ENCODE assay signal across 14 cellular contexts in the genomic region with DNA sequence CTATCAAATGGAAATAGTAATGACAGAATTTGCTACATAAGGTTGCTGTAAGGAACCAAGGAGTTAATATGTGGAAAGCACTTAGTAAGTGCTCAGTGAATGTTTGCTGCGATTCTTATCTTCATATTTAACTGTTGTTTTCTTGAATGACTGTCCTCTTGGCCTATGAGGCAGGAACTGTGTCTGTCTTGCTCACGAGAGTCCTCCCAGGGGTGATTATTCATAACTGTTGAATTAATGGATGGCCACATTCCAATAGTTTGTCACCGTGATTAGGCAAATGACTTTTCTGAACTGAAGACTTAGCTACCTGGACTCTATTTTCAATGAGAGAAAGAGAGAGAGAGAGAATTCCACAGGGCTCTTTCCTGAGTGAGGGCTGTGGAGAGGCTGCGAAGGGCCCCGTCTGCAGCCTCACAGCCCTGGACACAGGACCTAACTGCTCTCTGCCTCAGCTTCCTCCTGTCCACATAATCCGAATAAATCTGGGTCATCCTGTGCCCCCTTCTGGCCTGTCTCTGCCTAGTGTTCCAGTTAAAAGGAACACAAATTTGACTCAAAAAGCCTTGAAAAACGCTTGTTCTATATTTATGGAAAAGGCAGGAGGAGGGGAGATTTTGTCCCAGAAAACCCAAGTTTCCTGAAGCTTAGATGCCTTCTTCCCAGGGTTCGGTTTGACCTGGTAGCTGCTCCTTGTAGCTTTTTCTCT. TPM values are rescaled to one million over a fixed set of nuclear protein-coding genes. Genes with fewer than 3 reads are reported as not detected.
A peak's percentile ranks its signal among the peaks of the same experiment; 100 is the strongest.
DNase-seq lines count a peak whose midpoint lies in the region; ATAC-seq and TF ChIP-seq lines count a peak whose summit lies in the region.
"Had no signal": no experiment of that assay in that cellular context is flagged by ENCODE, and none has a peak within 500 bp of the region (broad histone marks: within the 10 kb centered on the region; RNA-seq: fewer than 3 reads in every experiment).

No MANE protein-coding gene starts in this region.

- no peaks in the 10 kb centered on the region for H3K79me2 ChIP-seq in smooth muscle cell (ENCODE audit: low read depth)

- ATAC-seq in GM21367 (IDR thresholded peaks at IDR 0.05; ENCODE audit: unreplicated experiment): no peak

- H3K4me2 ChIP-seq in smooth muscle cell: no peak overlapping the region

- H3K36me3 ChIP-seq in smooth muscle cell (ENCODE audit: low read depth): no peaks in the 10 kb centered on the region

- TF ChIP-seq CTCF in astrocyte of the cerebellum (IDR thresholded peaks at IDR 0.05; ENCODE audit: low read depth, low read length, missing control alignments) (peak; percentile 18), fibroblast of mammary gland (conservative IDR thresholded peaks at IDR 0.05; ENCODE audit: control insufficient read depth, insufficient read depth, low read depth, low read length) (peak; percentile 24), smooth muscle cell (IDR thresholded peaks at IDR 0.05; ENCODE audit: borderline replicate concordance, insufficient read depth, poor library complexity, severe bottlenecking) (peak; percentile 6)

- no peaks in the 10 kb centered on the region for H3K4me1 ChIP-seq in smooth muscle cell (ENCODE audit: low read depth)

- no peak overlapping the region for H3K9ac ChIP-seq in smooth muscle cell (ENCODE audit: low read depth)

- H2AFZ ChIP-seq in smooth muscle cell (ENCODE audit: low read depth): no peak overlapping the region

- 57% methylated on average over 8 of the region's 8 CpGs for WGBS in smooth muscle cell (ENCODE audit: low lambda C conversion rate)

- peak; percentile 44 for DNase-seq in GM03348 (ENCODE audit: low spot score)
- no peak for DNase-seq in astrocyte of the cerebellum (ENCODE audit: low read depth)
- peak; percentile 62 for DNase-seq in fibroblast of mammary gland (ENCODE audit: low read depth)
- DNase-seq in smooth muscle cell (lab: John Stamatoyannopoulos, UW; ENCODE audit: unreplicated experiment): no peak
- DNase-seq in NCI-H128 (lab: John Stamatoyannopoulos, UW; ENCODE audit: unreplicated experiment): no peak
- DNase-seq in NOMO-1 treated with DMSO at 0.1 percent for 48 hours (lab: John Stamatoyannopoulos, UW; ENCODE audit: unreplicated experiment): no peak
- DNase-seq in SHP77 (lab: John Stamatoyannopoulos, UW): no peak
- DNase-seq: activated CD4-positive, alpha-beta T cell treated with anti-CD3 and anti-CD28 coated beads, Interleukin-2, amount 50 U/mL, for 48 hours; activated naive CD8-positive, alpha-beta T cell treated with anti-CD3 and anti-CD28 coated beads for 36 hours; CD4-positive, alpha-beta memory T cell; naive B cell; stimulated activated CD4-positive, alpha-beta T cell treated with anti-CD3 and anti-CD28 coated beads, Interleukin-12 subunit alpha, Interleukin-12 subunit beta, amount 100 ng/mL, for 4 hours; T-helper 2 cell had no signal

- no peak overlapping the region for H3K27ac ChIP-seq in smooth muscle cell (ENCODE audit: low read depth)

- H3K4me3 ChIP-seq in astrocyte of the cerebellum (ENCODE audit: low read depth, low read length) (no peak overlapping the region), fibroblast of mammary gland (ENCODE audit: control insufficient read depth, low read depth, low read length) (no peak overlapping the region), smooth muscle cell (no peak overlapping the region)

- no peaks in the 10 kb centered on the region for H3F3A ChIP-seq in smooth muscle cell (ENCODE audit: low read depth)

- no peaks in the 10 kb centered on the region for H3K9me3 ChIP-seq in smooth muscle cell (replicated peaks; ENCODE audit: low read depth)

- in situ Hi-C loops in astrocyte of the cerebellum (cut with HindIII; ENCODE audit: low sequenced_read_pairs): no loop called here

- H4K20me1 ChIP-seq in smooth muscle cell (ENCODE audit: low read depth): no peaks in the 10 kb centered on the region

- no peaks in the 10 kb centered on the region for H3K27me3 ChIP-seq in smooth muscle cell (ENCODE audit: low read depth)

RNA-seq across cellular contexts. Expression of a gene that starts 8.5 kb away (rescaled TPM):
- not detected in 2 replicates for total RNA-seq in smooth muscle cell
- polyA plus RNA-seq in smooth muscle cell: not detected in 2 replicates
- total RNA-seq: activated naive CD8-positive, alpha-beta T cell treated with anti-CD3 and anti-CD28 coated beads for 36 hours; CD4-positive, alpha-beta memory T cell had no signal
- polyA plus RNA-seq: CD4-positive, alpha-beta memory T cell had no signal

Comparison
In these comparisons a context has a peak if more than half of its experiments do, and no peak if none do; other contexts are left out.
1. DNase-seq: peak in GM03348 (single experiment) and fibroblast of mammary gland (single experiment); none in astrocyte of the cerebellum (single experiment), smooth muscle cell (single experiment), NCI-H128 (single experiment), NOMO-1 treated with DMSO at 0.1 percent for 48 hours (single experiment) and SHP77 (0 of 2).
2. Peak in every context shown above with its lines, with median percentiles within 50 percentile points of each other: CTCF ChIP-seq.